Comparison of ENCODE assay signal across 10 cellular contexts in genomic region chr11:46718155-46719019, GRCh38. TPM values are rescaled to one million over a fixed set of nuclear protein-coding genes. Genes with fewer than 3 reads are reported as not detected.
DNase-seq lines count a peak whose midpoint lies in the region; ATAC-seq, FAIRE-seq and TF ChIP-seq lines count a peak whose summit lies in the region.
"Had no signal": no experiment of that assay in that cellular context is flagged by ENCODE, and none has a peak within 500 bp of the region (broad histone marks: within the 10 kb centered on the region; RNA-seq: fewer than 3 reads in every experiment).

No MANE protein-coding gene starts in this region.

- peaks cover 3% of the 10 kb centered on the region; the same call in 2 of the 3 replicates for H3K4me1 Mint-ChIP-seq in GM23338
- peaks cover 7 to 17% (median 8%) of the 10 kb centered on the region in 4 donors for H3K4me1 Mint-ChIP-seq in CD4-positive, alpha-beta memory T cell

- H3K4me1 ChIP-seq in GM23338 (ENCODE audit: insufficient read depth) (no peaks in the 10 kb centered on the region), keratinocyte (ENCODE audit: control insufficient read depth, extremely low read depth, insufficient read depth, low read length) (peaks cover 10% of the 10 kb centered on the region)
- H3K4me1 ChIP-seq in CD4-positive, alpha-beta memory T cell (ENCODE audit: insufficient read depth, low read length): peaks cover 8% of the 10 kb centered on the region

- no peaks in the 10 kb centered on the region for H3K79me2 ChIP-seq in GM23338 (replicated peaks; ENCODE audit: insufficient read depth)
- no peaks in the 10 kb centered on the region for H3K79me2 ChIP-seq in keratinocyte (ENCODE audit: control insufficient read depth, insufficient read depth, low read length)

- DNase-seq in A172 (ENCODE audit: low spot score) (peak; percentile 37), GM23338 (ENCODE audit: low spot score) (peak; percentile 43), keratinocyte (ENCODE audit: low read depth, low spot score) (no peak), Kasumi-1 (lab: John Stamatoyannopoulos, UW) (no peak), coronary artery (ENCODE audit: low spot score) (no peak)
- no peak for DNase-seq in CD4-positive, alpha-beta memory T cell
- DNase-seq: caudate nucleus, NCI-H2171 had no signal

- no peaks in the 10 kb centered on the region for H3K27me3 ChIP-seq in GM23338 (ENCODE audit: insufficient read depth)
- H3K27me3 ChIP-seq in keratinocyte (ENCODE audit: control insufficient read depth, extremely low read depth, insufficient read depth, low read length): no peaks in the 10 kb centered on the region
- no peaks in the 10 kb centered on the region for H3K27me3 ChIP-seq in CD4-positive, alpha-beta memory T cell (ENCODE audit: insufficient read depth, low read length)

- peak overlapping the region; percentile 52; the same call in 1 of the 2 replicates for H2AFZ ChIP-seq in GM23338
- peak overlapping the region; percentile 86 for H2AFZ ChIP-seq in keratinocyte (ENCODE audit: control insufficient read depth, low read length)

- no peak overlapping the region for H3K9ac ChIP-seq in keratinocyte (ENCODE audit: control insufficient read depth, extremely low read depth, insufficient read depth, low read length)

- no peak overlapping the region for H3K27ac ChIP-seq in GM23338 (ENCODE audit: low read depth)
- no peak overlapping the region for H3K27ac ChIP-seq in keratinocyte (ENCODE audit: control insufficient read depth, insufficient read depth, low read length)
- H3K27ac ChIP-seq in CD4-positive, alpha-beta memory T cell (ENCODE audit: low read depth, low read length): no peak overlapping the region
- no peak overlapping the region for H3K27ac ChIP-seq in coronary artery

- H3K9me1 ChIP-seq in keratinocyte (ENCODE audit: control insufficient read depth, extremely low read depth, insufficient read depth, low read length): no peaks in the 10 kb centered on the region

- no peaks in the 10 kb centered on the region for H3K36me3 ChIP-seq in GM23338 (ENCODE audit: insufficient read depth)
- no peaks in the 10 kb centered on the region for H3K36me3 ChIP-seq in keratinocyte (ENCODE audit: control insufficient read depth in 2 of 2, extremely low read depth in 1 of 2, insufficient read depth in 2 of 2, low read length in 2 of 2)
- no peaks in the 10 kb centered on the region for H3K36me3 ChIP-seq in CD4-positive, alpha-beta memory T cell (ENCODE audit: insufficient read depth, low read length)

- H3K9me3 ChIP-seq in keratinocyte (ENCODE audit: control insufficient read depth, low read depth, low read length): no peaks in the 10 kb centered on the region
- no peaks in the 10 kb centered on the region for H3K9me3 ChIP-seq in CD4-positive, alpha-beta memory T cell (ENCODE audit: control insufficient read depth in 1 of 2, low read length in 2 of 2)

- no peaks in the 10 kb centered on the region for H3K9me2 ChIP-seq in GM23338 (ENCODE audit: insufficient read depth)

- CTCF ChIA-PET in CD4-positive, alpha-beta memory T cell (lab: Charles Lee; ENCODE audit: partially characterized antibody): interaction anchor here (1.2 kb wide), 1 partner anchor 47 kb away, joined by 4 read pairs; no protein-coding TSS in a partner anchor

- H3K4me2 ChIP-seq in GM23338: no peak overlapping the region
- H3K4me2 ChIP-seq in keratinocyte (ENCODE audit: control insufficient read depth, extremely low read depth, insufficient read depth, low read depth, low read length): no peak overlapping the region

- ATAC-seq in GM23338 (peak; percentile 56), GM21381 (IDR thresholded peaks at IDR 0.05; ENCODE audit: unreplicated experiment) (no peak)

- H3K4me3 ChIP-seq in GM23338 (no peak overlapping the region), keratinocyte (ENCODE audit: control insufficient read depth in 2 of 3, extremely low read depth in 1 of 3, insufficient read depth in 2 of 3, low read depth in 1 of 3, low read length in 3 of 3) (no peak overlapping the region), coronary artery (no peak overlapping the region)
- H3K4me3 ChIP-seq in CD4-positive, alpha-beta memory T cell (ENCODE audit: low read length in 2 of 2): no peak overlapping the region

- FAIRE-seq in keratinocyte (lab: Jason Lieb, UNC): no peak

- TF ChIP-seq CTCF in GM23338 (conservative IDR thresholded peaks at IDR 0.05; ENCODE audit: low read depth in 2 of 2): no peak
- no peak for TF ChIP-seq CTCF in keratinocyte (optimal IDR thresholded peaks at IDR 0.05 in 1 of 3, IDR thresholded peaks at IDR 0.05 in 1 of 3, conservative IDR thresholded peaks at IDR 0.05 in 1 of 3; ENCODE audit: extremely low read depth in 1 of 3, insufficient read depth in 2 of 3, low read length in 3 of 3)
- no peak for TF ChIP-seq CTCF in coronary artery (IDR thresholded peaks at IDR 0.05)

- H3K27me3 Mint-ChIP-seq in GM23338 (ENCODE audit: insufficient read depth, low read depth, poor library complexity): peaks cover 8% of the 10 kb centered on the region
- H3K27me3 Mint-ChIP-seq in CD4-positive, alpha-beta memory T cell: no peaks in the 10 kb centered on the region

- POLR2A ChIA-PET in CD4-positive, alpha-beta memory T cell (lab: Charles Lee; ENCODE audit: partially characterized antibody): no interaction called here

- H3F3A ChIP-seq in GM23338 (replicated peaks; ENCODE audit: low read depth): no peaks in the 10 kb centered on the region

- intact Hi-C loops in CD4-positive, alpha-beta memory T cell (cut with micrococcal nuclease): no loop called here

- dilution Hi-C loops in keratinocyte (cut with MboI; ENCODE audit: extremely low pct_ligation_motif_present, low sequenced_read_pairs): no loop called here

- H4K20me1 ChIP-seq in GM23338 (replicated peaks; ENCODE audit: insufficient read depth) (no peaks in the 10 kb centered on the region), keratinocyte (ENCODE audit: control insufficient read depth, extremely low read depth, insufficient read depth, low read length) (no peaks in the 10 kb centered on the region)

- H3K9me3 Mint-ChIP-seq in GM23338: no peaks in the 10 kb centered on the region; the same call in 2 of the 3 replicates
- no peaks in the 10 kb centered on the region for H3K9me3 Mint-ChIP-seq in CD4-positive, alpha-beta memory T cell

- H3K27ac Mint-ChIP-seq in GM23338: no peak overlapping the region
- H3K27ac Mint-ChIP-seq in CD4-positive, alpha-beta memory T cell: peak overlapping the region in 2 of 7 donors; percentile 57 to 70

- H3K36me3 Mint-ChIP-seq in GM23338 (ENCODE audit: low read depth): no peaks in the 10 kb centered on the region
- H3K36me3 Mint-ChIP-seq in CD4-positive, alpha-beta memory T cell: no peaks in the 10 kb centered on the region

- H3K4me3 Mint-ChIP-seq in GM23338: no peak overlapping the region
- no peak overlapping the region for H3K4me3 Mint-ChIP-seq in CD4-positive, alpha-beta memory T cell

TF ChIP-seq in PFSK-1, 5 proteins besides CTCF, POLR2A, EP300 and RAD21 (continues in another document):
- peak; percentile 50; the same call in 1 of the 2 replicates for TF ChIP-seq POLR2AphosphoS5 (IDR thresholded peaks at IDR 0.05; ENCODE audit: low read depth, low read length)

RNA-seq across cellular contexts. Expression of gene F2, which starts 0.6 kb away (rescaled TPM):
- not detected in 2 replicates for total RNA-seq in A172 (2014; rRNA removed; shearing (Covaris generic))
- total RNA-seq in GM23338 (2014; rRNA removed; shearing (Covaris generic)): 0.21 TPM in 1 of 2 replicates, not detected in the other
- polyA plus RNA-seq in GM23338 (2016; fragmentation: Nextera tagmentation; extraction: Ambion mirVana) (0.31 TPM in 1 of 2 replicates, not detected in the other), keratinocyte (not detected in 3 replicates)
- polyA plus RNA-seq in PFSK-1 (2012; ENCODE audit: insufficient read length, low read depth): not detected
- polyA plus RNA-seq in keratinocyte (2011; ENCODE audit: low read depth): not detected
- polyA plus RNA-seq in keratinocyte (2011; cell fraction: cytosol; rRNA removed): not detected in 2 replicates
- 0.10 TPM in 1 of 2 replicates, not detected in the other for polyA plus RNA-seq in keratinocyte (2011; cell fraction: nucleus; rRNA removed)
- not detected in 2 replicates for polyA plus RNA-seq in keratinocyte (2012; ENCODE audit: low replicate concordance)
- 0.58 TPM in 1 of 3 replicates, not detected in the others for polyA minus RNA-seq in keratinocyte
- polyA minus RNA-seq in keratinocyte (2011; cell fraction: cytosol; rRNA and poly(A)+ RNA removed): not detected
- polyA minus RNA-seq in keratinocyte (2011; cell fraction: nucleus; rRNA and poly(A)+ RNA removed): 0.85 TPM in 1 of 2 replicates, not detected in the other
- not detected for total RNA-seq in CD4-positive, alpha-beta memory T cell
- polyA plus RNA-seq in CD4-positive, alpha-beta memory T cell: not detected

RNA-seq across cellular contexts. Expression of gene ZNF408, which starts 17.6 kb away (rescaled TPM):
- total RNA-seq in A172 (2014; rRNA removed; shearing (Covaris generic)): 7.9 and 14.2 TPM in 2 replicates
- 17.2 and 25.6 TPM in 2 replicates for total RNA-seq in GM23338 (2014; rRNA removed; shearing (Covaris generic))
- polyA plus RNA-seq in GM23338 (2016; fragmentation: Nextera tagmentation; extraction: Ambion mirVana) (6.1 and 7.8 TPM in 2 replicates), keratinocyte (4.0 to 8.1 TPM (median 5.0 TPM) in 3 replicates)
- 21.4 TPM for polyA plus RNA-seq in PFSK-1 (2012; ENCODE audit: insufficient read length, low read depth)
- 2.3 TPM for polyA plus RNA-seq in keratinocyte (2011; ENCODE audit: low read depth)
- polyA plus RNA-seq in keratinocyte (2011; cell fraction: cytosol; rRNA removed): 2.6 and 5.2 TPM in 2 replicates
- polyA plus RNA-seq in keratinocyte (2011; cell fraction: nucleus; rRNA removed): 8.1 and 9.8 TPM in 2 replicates
- polyA plus RNA-seq in keratinocyte (2012; ENCODE audit: low replicate concordance): 8.5 and 9.7 TPM in 2 replicates
- 3.7 to 14.4 TPM (median 4.3 TPM) in 3 replicates for polyA minus RNA-seq in keratinocyte
- polyA minus RNA-seq in keratinocyte (2011; cell fraction: cytosol; rRNA and poly(A)+ RNA removed): 7.9 TPM
- polyA minus RNA-seq in keratinocyte (2011; cell fraction: nucleus; rRNA and poly(A)+ RNA removed): 5.7 and 6.8 TPM in 2 replicates
- total RNA-seq in CD4-positive, alpha-beta memory T cell: 10 to 100 TPM; 18.9 to 20.0 TPM
- polyA plus RNA-seq in CD4-positive, alpha-beta memory T cell: 10 to 100 TPM in 1 of 2 donors, 1 to 10 TPM in 1; 5.7 to 12.7 TPM

RNA-seq across cellular contexts. Expression of gene ARHGAP1, which starts 18.0 kb away (rescaled TPM):
- total RNA-seq in A172 (2014; rRNA removed; shearing (Covaris generic)): 44.0 and 47.6 TPM in 2 replicates
- 30.4 and 38.1 TPM in 2 replicates for total RNA-seq in GM23338 (2014; rRNA removed; shearing (Covaris generic))
- polyA plus RNA-seq in GM23338 (2016; fragmentation: Nextera tagmentation; extraction: Ambion mirVana): 23.4 and 23.5 TPM in 2 replicates
- 17.6 TPM for polyA plus RNA-seq in PFSK-1 (2012; ENCODE audit: insufficient read length, low read depth)
- 19.5 to 27.4 TPM (median 22.8 TPM) in 3 replicates for polyA plus RNA-seq in keratinocyte
- polyA plus RNA-seq in keratinocyte (2011; ENCODE audit: low read depth): 14.4 TPM
- 32.9 and 43.9 TPM in 2 replicates for polyA plus RNA-seq in keratinocyte (2011; cell fraction: cytosol; rRNA removed)
- 47.3 and 65.7 TPM in 2 replicates for polyA plus RNA-seq in keratinocyte (2011; cell fraction: nucleus; rRNA removed)
- 41.7 and 60.4 TPM in 2 replicates for polyA plus RNA-seq in keratinocyte (2012; ENCODE audit: low replicate concordance)
- 98.4 to 212 TPM (median 118 TPM) in 3 replicates for polyA minus RNA-seq in keratinocyte
- polyA minus RNA-seq in keratinocyte (2011; cell fraction: cytosol; rRNA and poly(A)+ RNA removed): 63.3 TPM
- polyA minus RNA-seq in keratinocyte (2011; cell fraction: nucleus; rRNA and poly(A)+ RNA removed): 42.8 and 67.6 TPM in 2 replicates
- total RNA-seq in CD4-positive, alpha-beta memory T cell: 10 to 100 TPM; 61.3 to 72.2 TPM
- 10 to 100 TPM; 39.0 to 85.8 TPM for polyA plus RNA-seq in CD4-positive, alpha-beta memory T cell

Comparison
In these comparisons a context has a peak if more than half of its experiments do, and no peak if none do; other contexts are left out.
1. DNase-seq: peak in A172 (single experiment) and GM23338 (single experiment); none in keratinocyte (single experiment), CD4-positive, alpha-beta memory T cell (0 of 5), Kasumi-1 (0 of 2) and coronary artery (single experiment).